Comparison of ENCODE assay signal across 1 cellular context in the genomic region with DNA sequence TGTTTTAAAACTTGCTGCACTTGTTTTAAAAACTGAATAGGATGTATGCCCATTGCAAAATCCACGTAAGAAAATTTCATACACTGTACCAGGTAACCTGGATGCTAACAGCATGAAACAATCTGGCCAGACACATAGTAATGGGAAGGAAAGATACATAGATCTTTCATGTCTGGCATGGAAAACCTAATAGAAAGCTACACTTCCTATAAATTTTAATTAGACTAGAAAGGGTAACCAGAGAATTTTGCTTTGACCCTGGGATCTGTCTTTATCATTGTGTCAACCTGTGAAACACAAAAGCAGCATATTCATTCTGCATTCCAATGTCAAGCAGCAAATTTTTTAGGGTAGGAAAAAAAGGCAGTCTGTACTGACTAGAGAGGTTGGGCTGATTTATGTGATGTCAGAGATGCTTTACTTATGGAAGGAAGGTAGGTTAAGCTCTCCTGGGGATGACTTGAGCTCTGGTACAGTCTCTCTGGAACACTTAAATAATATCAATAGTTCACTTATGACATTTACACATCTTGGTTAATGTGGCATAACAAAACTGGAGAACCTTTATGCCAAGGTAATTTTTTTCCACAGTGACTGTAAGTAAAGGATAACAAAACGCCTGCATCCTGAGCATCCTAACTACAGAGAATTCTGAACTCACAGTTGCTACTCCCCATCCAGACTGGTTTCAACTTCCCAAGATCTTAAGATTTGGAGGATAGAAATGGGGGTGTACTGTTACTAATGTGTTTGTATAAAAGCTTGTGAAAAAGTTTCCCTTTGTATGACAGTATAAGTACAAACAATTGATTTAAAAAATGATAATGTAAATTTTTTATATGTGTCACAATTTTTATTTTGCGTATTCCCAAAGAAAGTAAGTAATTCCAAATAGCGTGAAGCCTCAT.
TF ChIP-seq lines count a peak whose summit lies in the region.

No MANE protein-coding gene starts in this region.

TF ChIP-seq in H1, 55 proteins besides CTCF, POLR2A, EP300 and RAD21:
- no peak for TF ChIP-seq ATF2 (IDR thresholded peaks at IDR 0.05; ENCODE audit: low read length)
- TF ChIP-seq ZNF274 (IDR thresholded peaks at IDR 0.05; ENCODE audit: borderline replicate concordance, extremely low read depth, low read length): no peak
- TF ChIP-seq RBBP5 (IDR thresholded peaks at IDR 0.05; ENCODE audit: borderline replicate concordance, low read depth, low read length): no peak
- no peak for TF ChIP-seq CBX5 (IDR thresholded peaks at IDR 0.05; ENCODE audit: low read depth, low read length)
- no peak for TF ChIP-seq GTF2F1 (IDR thresholded peaks at IDR 0.05; ENCODE audit: borderline replicate concordance, low read depth, low read length)
